Comparison of ENCODE assay signal across 16 cellular contexts in the genomic region with DNA sequence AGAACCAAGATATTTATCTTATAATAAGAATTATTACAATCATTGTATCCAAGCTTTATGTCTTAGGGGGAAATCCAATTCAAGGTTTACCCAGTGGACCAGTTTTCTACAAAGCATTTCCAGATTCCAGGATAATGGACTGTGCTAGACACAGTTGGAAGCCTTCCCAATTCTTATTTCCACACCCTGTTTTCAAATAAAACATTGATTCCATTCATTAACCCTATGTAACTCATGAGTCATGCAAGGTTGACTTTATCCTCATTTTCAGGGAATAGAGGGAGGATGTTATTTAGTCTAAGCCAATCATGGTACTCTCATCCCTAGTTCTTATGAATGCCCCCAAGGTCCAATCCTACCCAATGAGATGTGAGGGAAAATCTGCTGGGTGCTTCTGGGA.
DNase-seq lines count a peak whose midpoint lies in the region; ATAC-seq and TF ChIP-seq lines count a peak whose summit lies in the region.
"Had no signal": no experiment of that assay in that cellular context is flagged by ENCODE, and none has a peak within 500 bp of the region (broad histone marks: within the 10 kb centered on the region; RNA-seq: fewer than 3 reads in every experiment).

No MANE protein-coding gene starts in this region.

- no peak for TF ChIP-seq POLR2A in thyroid gland (IDR thresholded peaks at IDR 0.05)

- ATAC-seq in mucosa of descending colon (peak; percentile 60), HG02759 (IDR thresholded peaks at IDR 0.05; ENCODE audit: unreplicated experiment) (no peak)
- ATAC-seq: HepG2 had no signal

- no peak overlapping the region for H3K27ac ChIP-seq in thyroid gland
- H3K27ac ChIP-seq: KMS-11 had no signal

- H3K27me3 ChIP-seq in thyroid gland = no peaks in the 10 kb centered on the region

- H3K4me3 ChIP-seq in epithelial cell of esophagus (ENCODE audit: low read length) (no peak overlapping the region), mucosa of descending colon (no peak overlapping the region), thyroid gland (replicated peaks in 1 of 3) (no peak overlapping the region)

- DNase-seq in Caki2 (ENCODE audit: low read depth) = peak; percentile 26
- DNase-seq in NCI-H69 (lab: John Stamatoyannopoulos, UW) = peak; percentile 55
- peak; percentile 33 for DNase-seq in epithelial cell of esophagus (ENCODE audit: low read depth)
- DNase-seq in mucosa of descending colon = no peak
- no peak for DNase-seq in thyroid gland
- no peak for DNase-seq in activated CD4-positive, CD25-positive, alpha-beta regulatory T cell (lab: John Stamatoyannopoulos, UW)
- DNase-seq: Calu3, DND-41, GF-D8, GOT3, NCI-H187 treated with DMSO at 0.1 percent for 48 hours, NCI-H510A treated with DMSO at 0.1 percent for 48 hours, SK-N-SH had no signal

- in situ Hi-C loops in Caki2 (cut with HindIII; ENCODE audit: low pct_unique_long_range_greater_than_20kb, low sequenced_read_pairs) = no loop called here

- intact Hi-C loops in mucosa of descending colon (cut with DNase I, micrococcal nuclease) (no loop called here), thyroid gland (cut with DNase I) (no loop called here)

- H3K36me3 ChIP-seq in mucosa of descending colon (ENCODE audit: low read depth) (no peaks in the 10 kb centered on the region), thyroid gland (no peaks in the 10 kb centered on the region)

- no peaks in the 10 kb centered on the region for H3K9me3 ChIP-seq in mucosa of descending colon
- no peaks in the 10 kb centered on the region for H3K9me3 ChIP-seq in thyroid gland
- H3K9me3 ChIP-seq: SK-N-SH had no signal

- TF ChIP-seq CTCF in epithelial cell of esophagus (IDR thresholded peaks at IDR 0.05; ENCODE audit: insufficient read depth, low read depth, low read length, missing control alignments) (no peak), mucosa of descending colon (IDR thresholded peaks at IDR 0.05) (no peak), thyroid gland (IDR thresholded peaks at IDR 0.05) (no peak)

- no peaks in the 10 kb centered on the region for H3K4me1 ChIP-seq in mucosa of descending colon (ENCODE audit: low read depth)
- H3K4me1 ChIP-seq in thyroid gland = peaks cover 8 to 21% of the 10 kb centered on the region in 2 donors

Comparison
In these comparisons a context has a peak if more than half of its experiments do, and no peak if none do; other contexts are left out.
1. DNase-seq: peak in Caki2 (single experiment), NCI-H69 (single experiment) and epithelial cell of esophagus (single experiment); none in mucosa of descending colon (0 of 3), thyroid gland (0 of 2) and activated CD4-positive, CD25-positive, alpha-beta regulatory T cell (0 of 4).